In the genomic region with DNA sequence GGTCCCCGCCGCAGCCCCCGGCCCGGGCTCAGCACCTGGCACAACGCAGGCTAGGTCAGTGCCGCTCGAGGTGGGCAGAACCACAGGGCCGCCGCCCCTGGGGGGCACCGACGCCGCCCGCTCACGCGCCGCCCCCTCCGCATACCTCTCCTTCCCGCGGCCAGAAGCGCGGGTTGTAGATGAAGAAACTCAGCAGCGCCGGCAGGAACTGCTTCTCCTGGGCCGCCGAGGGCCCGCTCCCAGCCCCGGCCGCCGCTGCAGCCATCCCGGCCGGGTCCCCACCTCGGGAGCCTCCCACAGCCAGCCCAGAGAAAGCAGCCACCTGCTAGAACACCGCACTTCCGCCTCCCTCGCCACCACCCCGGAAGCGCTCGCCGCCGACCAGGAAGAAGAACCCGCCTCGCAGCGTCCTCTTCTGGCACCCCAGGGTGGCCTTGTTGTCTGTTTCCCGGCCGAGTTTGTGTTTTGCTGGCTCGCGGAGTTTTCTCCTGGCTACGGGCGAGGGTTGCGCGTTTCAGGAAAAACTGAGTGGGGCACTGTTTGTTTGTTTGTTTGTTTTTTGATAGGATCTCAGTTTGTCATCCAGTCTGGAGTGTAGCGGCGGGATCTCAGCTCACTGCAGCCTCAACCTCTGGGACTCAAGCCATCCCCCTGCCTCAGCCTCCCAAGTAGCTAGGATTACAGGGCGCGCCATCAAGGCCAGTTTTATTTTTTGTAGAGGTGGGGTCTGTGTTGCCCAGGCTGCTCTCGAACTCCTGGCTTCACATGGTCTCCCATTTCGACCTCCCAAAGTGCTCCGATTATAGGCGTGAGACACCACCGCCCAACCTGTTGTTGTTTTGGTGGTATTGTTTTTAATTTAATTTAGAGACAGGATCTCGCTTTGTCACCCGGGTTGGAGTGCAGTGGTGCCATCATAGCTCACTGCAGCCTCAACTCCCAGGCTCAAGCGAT, we compare ENCODE assay signal across 1 cellular context.
TF ChIP-seq lines count a peak whose summit lies in the region.

No MANE protein-coding gene starts in this region.

TF ChIP-seq in HepG2, 621 proteins besides CTCF, POLR2A, EP300 and RAD21 (continued from another document):
- TF ChIP-seq, protein P1, sequence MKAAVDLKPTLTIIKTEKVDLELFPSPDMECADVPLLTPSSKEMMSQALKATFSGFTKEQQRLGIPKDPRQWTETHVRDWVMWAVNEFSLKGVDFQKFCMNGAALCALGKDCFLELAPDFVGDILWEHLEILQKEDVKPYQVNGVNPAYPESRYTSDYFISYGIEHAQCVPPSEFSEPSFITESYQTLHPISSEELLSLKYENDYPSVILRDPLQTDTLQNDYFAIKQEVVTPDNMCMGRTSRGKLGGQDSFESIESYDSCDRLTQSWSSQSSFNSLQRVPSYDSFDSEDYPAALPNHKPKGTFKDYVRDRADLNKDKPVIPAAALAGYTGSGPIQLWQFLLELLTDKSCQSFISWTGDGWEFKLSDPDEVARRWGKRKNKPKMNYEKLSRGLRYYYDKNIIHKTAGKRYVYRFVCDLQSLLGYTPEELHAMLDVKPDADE (CRISPR knock-in tag; IDR thresholded peaks at IDR 0.05), result no peak
- TF ChIP-seq HNRNPLL (IDR thresholded peaks at IDR 0.05; ENCODE audit: low read depth, low read length, poor library complexity, severe bottlenecking), result peak; percentile 37
- TF ChIP-seq ZNF557 (CRISPR knock-in tag; IDR thresholded peaks at IDR 0.05), result no peak
- TF ChIP-seq KAT2B (IDR thresholded peaks at IDR 0.05; ENCODE audit: borderline replicate concordance, low read depth, low read length), result no peak
- TF ChIP-seq TAF1 (CRISPR knock-in tag; IDR thresholded peaks at IDR 0.05), result peak; percentile 77
- TF ChIP-seq MED8 (CRISPR knock-in tag; IDR thresholded peaks at IDR 0.05; ENCODE audit: insufficient replicate concordance), result peak; percentile 42
- TF ChIP-seq DMAP1 (CRISPR knock-in tag; IDR thresholded peaks at IDR 0.05), result peak; percentile 72
